ENCODE assay signal across 8 cellular contexts in genomic region chr3:71225951-71226564, GRCh38.
DNase-seq lines count a peak whose midpoint lies in the region; ATAC-seq lines count a peak whose summit lies in the region.

No MANE protein-coding gene starts in this region.

- POLR2A ChIA-PET in naive thymus-derived CD8-positive, alpha-beta T cell (lab: Charles Lee) = no interaction called here

- DNase-seq in GM03348 (ENCODE audit: low spot score) = peak; percentile 26
- no peak for DNase-seq in activated T-helper 2 cell treated with anti-CD3 and anti-CD28 coated beads, Interferon-gamma antibody, Interleukin-2, Interleukin-4, amounts not matched to agents 10 μg/mL and 5 μg/mL and 100 μg/mL, durations not matched to agents 14 hours and 24 hours and 36 hours (ENCODE audit: low spot score)
- no peak for DNase-seq in naive thymus-derived CD8-positive, alpha-beta T cell
- DNase-seq in OCI-M1 (lab: John Stamatoyannopoulos, UW) = no peak
- no peak for DNase-seq in HCEC 1CT
- DNase-seq in SW480 (ENCODE audit: low spot score) = no peak
- no peak for DNase-seq in GM19240 (ENCODE audit: insufficient read length, low spot score)

- no peaks in the 10 kb centered on the region for H3K9me3 Mint-ChIP-seq in activated T-helper 2 cell treated with anti-CD3 and anti-CD28 coated beads, Interferon-gamma antibody, Interleukin-2, Interleukin-4, amounts not matched to agents 10 μg/mL and 5 μg/mL and 100 μg/mL, durations not matched to agents 14 hours and 24 hours and 36 hours
- H3K9me3 Mint-ChIP-seq in naive thymus-derived CD8-positive, alpha-beta T cell = peaks cover 0 to 16% (median 2%) of the 10 kb centered on the region in 9 donors

- H3K4me1 Mint-ChIP-seq in activated T-helper 2 cell treated with anti-CD3 and anti-CD28 coated beads, Interferon-gamma antibody, Interleukin-2, Interleukin-4, amounts not matched to agents 10 μg/mL and 5 μg/mL and 100 μg/mL, durations not matched to agents 14 hours and 24 hours and 36 hours (ENCODE audit: low read depth) = peaks cover 66% of the 10 kb centered on the region
- H3K4me1 Mint-ChIP-seq in naive thymus-derived CD8-positive, alpha-beta T cell = peaks cover 48 to 88% (median 83%) of the 10 kb centered on the region in 4 donors

- peak overlapping the region; percentile 97 for H3K27ac Mint-ChIP-seq in activated T-helper 2 cell treated with anti-CD3 and anti-CD28 coated beads, Interferon-gamma antibody, Interleukin-2, Interleukin-4, amounts not matched to agents 10 μg/mL and 5 μg/mL and 100 μg/mL, durations not matched to agents 14 hours and 24 hours and 36 hours
- peak overlapping the region; percentile 88 to 98 (median 92) for H3K27ac Mint-ChIP-seq in naive thymus-derived CD8-positive, alpha-beta T cell

- peak overlapping the region; percentile 88 for H3K4me3 Mint-ChIP-seq in activated T-helper 2 cell treated with anti-CD3 and anti-CD28 coated beads, Interferon-gamma antibody, Interleukin-2, Interleukin-4, amounts not matched to agents 10 μg/mL and 5 μg/mL and 100 μg/mL, durations not matched to agents 14 hours and 24 hours and 36 hours (ENCODE audit: low read depth)
- peak overlapping the region; percentile 62 to 92 (median 82) for H3K4me3 Mint-ChIP-seq in naive thymus-derived CD8-positive, alpha-beta T cell

- ATAC-seq in HG02571 (IDR thresholded peaks at IDR 0.05; ENCODE audit: unreplicated experiment) = peak; percentile 8
- ATAC-seq in naive thymus-derived CD8-positive, alpha-beta T cell = peak in 1 of 2 donors; percentile 1

- intact Hi-C loops in activated T-helper 2 cell treated with anti-CD3 and anti-CD28 coated beads, Interferon-gamma antibody, Interleukin-2, Interleukin-4, amounts not matched to agents 10 μg/mL and 5 μg/mL and 100 μg/mL, durations not matched to agents 14 hours and 24 hours and 36 hours (cut with micrococcal nuclease) = loop anchor here (1.0 to 5.0 kb wide), 11 partner anchors 33 to 358 kb away; no protein-coding TSS in a partner anchor

- H3K27me3 Mint-ChIP-seq in activated T-helper 2 cell treated with anti-CD3 and anti-CD28 coated beads, Interferon-gamma antibody, Interleukin-2, Interleukin-4, amounts not matched to agents 10 μg/mL and 5 μg/mL and 100 μg/mL, durations not matched to agents 14 hours and 24 hours and 36 hours (ENCODE audit: low read depth) = peaks cover 1% of the 10 kb centered on the region
- H3K27me3 Mint-ChIP-seq in naive thymus-derived CD8-positive, alpha-beta T cell = no peaks in the 10 kb centered on the region

- H3K36me3 Mint-ChIP-seq in activated T-helper 2 cell treated with anti-CD3 and anti-CD28 coated beads, Interferon-gamma antibody, Interleukin-2, Interleukin-4, amounts not matched to agents 10 μg/mL and 5 μg/mL and 100 μg/mL, durations not matched to agents 14 hours and 24 hours and 36 hours (ENCODE audit: low read depth) = peaks cover 18% of the 10 kb centered on the region
- H3K36me3 Mint-ChIP-seq in naive thymus-derived CD8-positive, alpha-beta T cell = peaks cover 14 to 27% (median 26%) of the 10 kb centered on the region in 3 donors
